8 cellular contexts compared by ENCODE assay signal in the genomic region with DNA sequence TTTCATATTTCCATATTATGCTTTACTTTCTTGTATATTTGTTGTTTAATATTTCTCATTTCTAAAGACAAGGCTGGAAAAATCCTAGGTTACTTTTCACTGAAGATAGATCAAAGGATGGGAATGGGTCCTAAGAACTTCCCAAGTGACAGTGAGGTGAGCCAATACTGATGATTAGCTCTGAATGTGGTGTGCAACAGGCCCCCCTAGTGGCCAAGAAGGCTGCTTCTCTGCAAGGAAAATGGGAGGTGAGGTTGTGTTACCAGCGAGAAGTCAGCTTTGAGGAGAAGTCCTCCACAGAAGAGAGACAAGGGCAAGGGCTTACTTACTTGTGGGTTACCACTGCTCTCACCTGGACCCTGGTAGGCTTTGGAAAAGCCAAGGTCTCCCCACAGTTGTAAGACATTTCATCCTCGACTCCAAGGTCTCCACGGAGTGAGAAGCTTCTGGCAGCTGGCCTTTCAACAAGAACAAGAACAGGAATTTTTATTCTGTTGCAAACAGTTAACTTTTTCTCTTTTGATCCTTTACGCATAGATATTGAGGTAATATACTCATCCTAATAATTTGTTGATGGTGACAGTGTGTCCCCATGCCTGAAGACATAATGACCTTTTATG.
DNase-seq lines count a peak whose midpoint lies in the region; ATAC-seq and TF ChIP-seq lines count a peak whose summit lies in the region.

No MANE protein-coding gene starts in this region.

- in situ Hi-C loops in GM23248 (cut with MboI) = loop anchor here (5.0 to 25.0 kb wide), 2 partner anchors 141 to 676 kb away; no protein-coding TSS in a partner anchor

- no peak overlapping the region for H3K4me2 ChIP-seq in GM23248 (ENCODE audit: unreplicated experiment)
- no peak overlapping the region for H3K4me2 ChIP-seq in trophoblast cell (ENCODE audit: low read length)

- peak; percentile 3 for DNase-seq in NOMO-1 treated with DMSO at 0.1 percent for 48 hours (lab: John Stamatoyannopoulos, UW; ENCODE audit: unreplicated experiment)
- DNase-seq in NOMO-1 treated with dmso at 0.1 percent for 144 hours (lab: John Stamatoyannopoulos, UW; ENCODE audit: unreplicated experiment) = no peak
- DNase-seq in GM23248 = peak; percentile 80
- DNase-seq in NB4 (ENCODE audit: low read depth) = peak; percentile 37
- peak; percentile 78 for DNase-seq in WERI-Rb-1
- DNase-seq in trophoblast cell = peak; percentile 26 to 69

- no peak overlapping the region for H2AK5ac ChIP-seq in trophoblast cell (ENCODE audit: low read length)

- no peak overlapping the region for H3K4me3 ChIP-seq in GM23248
- H3K4me3 ChIP-seq in NB4 (ENCODE audit: low read depth, low read length) = no peak overlapping the region
- no peak overlapping the region for H3K4me3 ChIP-seq in WERI-Rb-1 (ENCODE audit: low read depth, low read length)
- H3K4me3 ChIP-seq in gastroesophageal sphincter = no peak overlapping the region
- H3K4me3 ChIP-seq in trophoblast cell (ENCODE audit: low read depth, low read length) = no peak overlapping the region

- no peak overlapping the region for H2BK12ac ChIP-seq in trophoblast cell (ENCODE audit: low read length)

- no peak for TF ChIP-seq EP300 in gastroesophageal sphincter (IDR thresholded peaks at IDR 0.05)

- no peak overlapping the region for H3K4ac ChIP-seq in trophoblast cell (ENCODE audit: low read depth, low read length)

- peaks cover 22% of the 10 kb centered on the region for H3K4me1 ChIP-seq in GM23248 (ENCODE audit: insufficient read depth)
- peaks cover 13 to 61% (median 17%) of the 10 kb centered on the region in 3 donors for H3K4me1 ChIP-seq in gastroesophageal sphincter
- peaks cover 0 to 3% of the 10 kb centered on the region in 2 experiments for H3K4me1 ChIP-seq in trophoblast cell (ENCODE audit: control insufficient read depth in 1 of 2, insufficient read depth in 2 of 2, low read length in 2 of 2)

- H3K9ac ChIP-seq in GM23248 (no peak overlapping the region), trophoblast cell (ENCODE audit: low read length) (no peak overlapping the region)

- no peak overlapping the region for H4K12ac ChIP-seq in trophoblast cell (ENCODE audit: low read depth, low read length)

- H3K23ac ChIP-seq in trophoblast cell (ENCODE audit: low read length) = no peak overlapping the region

- no peaks in the 10 kb centered on the region for H3K9me3 ChIP-seq in GM23248 (ENCODE audit: low read depth)
- no peaks in the 10 kb centered on the region for H3K9me3 ChIP-seq in WERI-Rb-1 (ENCODE audit: severe bottlenecking)
- H3K9me3 ChIP-seq in gastroesophageal sphincter = no peaks in the 10 kb centered on the region
- no peaks in the 10 kb centered on the region for H3K9me3 ChIP-seq in trophoblast cell (ENCODE audit: insufficient read depth, low read depth, low read length)

- ATAC-seq in gastroesophageal sphincter (peak; percentile 50), GM18873 (IDR thresholded peaks at IDR 0.05; ENCODE audit: low FRiP score, unreplicated experiment) (no peak)

- H3K79me2 ChIP-seq in GM23248 (ENCODE audit: insufficient read depth) (no peaks in the 10 kb centered on the region), trophoblast cell (ENCODE audit: control insufficient read depth, insufficient read depth, low read length, poor library complexity) (no peaks in the 10 kb centered on the region)

- H3K27ac ChIP-seq in GM23248 (no peak overlapping the region), WERI-Rb-1 (no peak overlapping the region), gastroesophageal sphincter (peak overlapping the region in 3 of 4 donors; percentile 64 to 79 (median 72)), trophoblast cell (ENCODE audit: low read depth, low read length) (no peak overlapping the region)

- H3K18ac ChIP-seq in trophoblast cell (ENCODE audit: low read length) = no peak overlapping the region

- H2BK120ac ChIP-seq in trophoblast cell (ENCODE audit: insufficient read depth, low read length, poor library complexity) = no peak overlapping the region

- TF ChIP-seq POLR2A in NB4 (IDR thresholded peaks at IDR 0.05; ENCODE audit: extremely low read depth, insufficient read length) (no peak), gastroesophageal sphincter (IDR thresholded peaks at IDR 0.05) (no peak)

- H4K20me1 ChIP-seq in GM23248 (ENCODE audit: insufficient read depth) = no peaks in the 10 kb centered on the region

- no peak overlapping the region for H3K14ac ChIP-seq in trophoblast cell (ENCODE audit: low read length)

- H3K27me3 ChIP-seq in GM23248 (replicated peaks; ENCODE audit: insufficient read depth) (no peaks in the 10 kb centered on the region), WERI-Rb-1 (ENCODE audit: insufficient read depth, low read depth, severe bottlenecking) (no peaks in the 10 kb centered on the region), gastroesophageal sphincter (no peaks in the 10 kb centered on the region), trophoblast cell (ENCODE audit: insufficient read depth, low read length) (no peaks in the 10 kb centered on the region)

- H2AFZ ChIP-seq in GM23248 = no peak overlapping the region
- H2AFZ ChIP-seq in trophoblast cell (ENCODE audit: insufficient read depth, low read length, poor library complexity) = no peak overlapping the region

- H3F3A ChIP-seq in GM23248 (ENCODE audit: insufficient read depth) = peaks cover 23% of the 10 kb centered on the region

- H4K91ac ChIP-seq in trophoblast cell (ENCODE audit: low read depth, low read length) = no peak overlapping the region

- WGBS in GM23248 (ENCODE audit: low coverage in 1 of 2, low lambda C conversion rate in 2 of 2, missing lambda C conversion rate in 2 of 2), 2 experiments = 68 to 69% methylated on average over 4 of the region's 4 CpGs
- 69 to 73% methylated on average over 2 to 4 of the region's 4 CpGs for WGBS in gastroesophageal sphincter (ENCODE audit: low coverage in 1 of 2), 2 donors
- no CpG with 5 or more reads among the region's 4 CpGs for WGBS in trophoblast cell (ENCODE audit: extremely low coverage, insufficient coverage, insufficient read length)

- no peaks in the 10 kb centered on the region for H3K79me1 ChIP-seq in trophoblast cell (ENCODE audit: low read length)

- TF ChIP-seq CTCF in NB4 (IDR thresholded peaks at IDR 0.05; ENCODE audit: low read depth, low read length) = peak; percentile 61
- TF ChIP-seq CTCF in WERI-Rb-1 (IDR thresholded peaks at IDR 0.05; ENCODE audit: low read depth, low read length) = peak; percentile 89
- peak; percentile 63 to 80 (median 76) for TF ChIP-seq CTCF in gastroesophageal sphincter (IDR thresholded peaks at IDR 0.05)

- no peak overlapping the region for H2BK5ac ChIP-seq in trophoblast cell (ENCODE audit: low read depth, low read length, poor library complexity)

- H3K9me2 ChIP-seq in GM23248 (ENCODE audit: insufficient read depth) = no peaks in the 10 kb centered on the region

- no peak overlapping the region for H4K8ac ChIP-seq in trophoblast cell (ENCODE audit: low read depth, low read length)

- H3K36me3 ChIP-seq in GM23248 (ENCODE audit: low read depth) (no peaks in the 10 kb centered on the region), WERI-Rb-1 (no peaks in the 10 kb centered on the region), gastroesophageal sphincter (peaks cover 6 to 100% of the 10 kb centered on the region in 2 donors), trophoblast cell (ENCODE audit: control insufficient read depth in 1 of 2, insufficient read depth in 2 of 2, low read length in 2 of 2) (no peaks in the 10 kb centered on the region)

Comparison
In these comparisons a context has a peak if more than half of its experiments do, and no peak if none do; other contexts are left out.
1. H3K27ac ChIP-seq: peak in gastroesophageal sphincter (3 of 4); none in GM23248 (single experiment), WERI-Rb-1 (single experiment) and trophoblast cell (single experiment).
2. Peak in every context shown above with its lines, with median percentiles within 50 percentile points of each other: CTCF ChIP-seq.